14 cellular contexts compared by ENCODE assay signal in genomic region chr9:116284518-116284917, GRCh38.
A peak's percentile ranks its signal among the peaks of the same experiment; 100 is the strongest.
DNase-seq lines count a peak whose midpoint lies in the region; ATAC-seq and TF ChIP-seq lines count a peak whose summit lies in the region.
"Had no signal": no experiment of that assay in that cellular context is flagged by ENCODE, and none has a peak within 500 bp of the region (broad histone marks: within the 10 kb centered on the region; RNA-seq: fewer than 3 reads in every experiment).

No MANE protein-coding gene starts in this region.

- no peak overlapping the region for H3K4me3 Mint-ChIP-seq in activated CD8-positive, alpha-beta T cell treated with anti-CD3 and anti-CD28 coated beads for 36 hours
- H3K4me3 Mint-ChIP-seq: CD4-positive, alpha-beta memory T cell; IgD-negative memory B cell had no signal

- no peak for DNase-seq in A673 (ENCODE audit: low spot score)
- DNase-seq in Daoy (ENCODE audit: low read depth): peak; percentile 30
- peak; percentile 31 for DNase-seq in NCI-H69 (lab: John Stamatoyannopoulos, UW)
- no peak for DNase-seq in epithelial cell of proximal tubule (ENCODE audit: low read depth)
- DNase-seq in activated CD8-positive, alpha-beta T cell treated with anti-CD3 and anti-CD28 coated beads for 36 hours: no peak
- DNase-seq: BE2C; CD4-positive, alpha-beta memory T cell; DND-41; GF-D8; H7 had no signal

- no peaks in the 10 kb centered on the region for H3K9me3 ChIP-seq in A673 (ENCODE audit: low read depth, low read length, poor library complexity, severe bottlenecking)
- H3K9me3 ChIP-seq: BE2C had no signal

- no peak for TF ChIP-seq CTCF in A673 (conservative IDR thresholded peaks at IDR 0.05; ENCODE audit: low read depth, low read length)
- TF ChIP-seq CTCF in epithelial cell of proximal tubule (conservative IDR thresholded peaks at IDR 0.05; ENCODE audit: low read depth, low read length): peak; percentile 16
- no peak for TF ChIP-seq CTCF in activated CD8-positive, alpha-beta T cell treated with anti-CD3 and anti-CD28 coated beads for 36 hours (IDR thresholded peaks at IDR 0.05)

- POLR2A ChIA-PET in A673 (lab: Charles Lee; ENCODE audit: low non-redundant PET): no interaction called here
- POLR2A ChIA-PET in activated CD8-positive, alpha-beta T cell treated with anti-CD3 and anti-CD28 coated beads for 36 hours (lab: Charles Lee): no interaction called here

- H3K4me3 ChIP-seq in A673 (ENCODE audit: low read depth, low read length, poor library complexity, severe bottlenecking) (no peak overlapping the region), epithelial cell of proximal tubule (ENCODE audit: low read depth, low read length) (no peak overlapping the region)

- CTCF ChIA-PET in A673 (lab: Charles Lee): interaction anchor here (0.6 kb wide), 1 partner anchor 132 kb away, joined by 5 read pairs; no protein-coding TSS in a partner anchor
- CTCF ChIA-PET in activated CD8-positive, alpha-beta T cell treated with anti-CD3 and anti-CD28 coated beads for 36 hours (lab: Charles Lee): no interaction called here

- H3K27me3 ChIP-seq in A673 (replicated peaks; ENCODE audit: insufficient read depth, low read depth, low read length, poor library complexity): no peaks in the 10 kb centered on the region
- H3K27me3 ChIP-seq: BE2C had no signal

- H3K9me3 Mint-ChIP-seq in activated CD8-positive, alpha-beta T cell treated with anti-CD3 and anti-CD28 coated beads for 36 hours: no peaks in the 10 kb centered on the region

- H3K27ac Mint-ChIP-seq in activated CD8-positive, alpha-beta T cell treated with anti-CD3 and anti-CD28 coated beads for 36 hours: no peak overlapping the region
- H3K27ac Mint-ChIP-seq: CD4-positive, alpha-beta memory T cell; IgD-negative memory B cell had no signal

- peaks cover 34% of the 10 kb centered on the region for H3K36me3 ChIP-seq in A673 (ENCODE audit: insufficient read depth, low read length, poor library complexity, severe bottlenecking)
- H3K36me3 ChIP-seq: BE2C had no signal

- ATAC-seq in HG02970 (IDR thresholded peaks at IDR 0.05; ENCODE audit: low FRiP score, unreplicated experiment) (no peak), GM18517 (IDR thresholded peaks at IDR 0.05; ENCODE audit: unreplicated experiment) (no peak)
- ATAC-seq in activated CD8-positive, alpha-beta T cell treated with anti-CD3 and anti-CD28 coated beads for 36 hours: no peak

- intact Hi-C loops in A673 (cut with micrococcal nuclease; ENCODE audit: unreplicated experiment): no loop called here
- intact Hi-C loops in activated CD8-positive, alpha-beta T cell treated with anti-CD3 and anti-CD28 coated beads for 36 hours (cut with micrococcal nuclease): no loop called here

- peaks cover 12% of the 10 kb centered on the region for H3K4me1 ChIP-seq in A673 (ENCODE audit: insufficient read depth, low read length, poor library complexity, severe bottlenecking)

- no peaks in the 10 kb centered on the region for H3K4me1 Mint-ChIP-seq in activated CD8-positive, alpha-beta T cell treated with anti-CD3 and anti-CD28 coated beads for 36 hours (ENCODE audit: low read depth)
- H3K4me1 Mint-ChIP-seq: CD4-positive, alpha-beta memory T cell; IgD-negative memory B cell had no signal

- TSS peak; percentile 30 for BruUV-seq in A673 (replicated peaks; lab: Mats Ljungman, UMichigan)

- no peaks in the 10 kb centered on the region for H3K36me3 Mint-ChIP-seq in activated CD8-positive, alpha-beta T cell treated with anti-CD3 and anti-CD28 coated beads for 36 hours (ENCODE audit: low read depth)
- H3K36me3 Mint-ChIP-seq: CD4-positive, alpha-beta memory T cell; IgD-negative memory B cell had no signal

- H3K27me3 Mint-ChIP-seq in activated CD8-positive, alpha-beta T cell treated with anti-CD3 and anti-CD28 coated beads for 36 hours: peaks cover 17% of the 10 kb centered on the region

- H3K27ac ChIP-seq in A673 (ENCODE audit: low read depth, low read length, poor library complexity, severe bottlenecking): no peak overlapping the region
- H3K27ac ChIP-seq: C4-2B had no signal

Comparison
In these comparisons a context has a peak if more than half of its experiments do, and no peak if none do; other contexts are left out.
1. DNase-seq: peak in Daoy (single experiment) and NCI-H69 (single experiment); none in A673 (single experiment), epithelial cell of proximal tubule (single experiment) and activated CD8-positive, alpha-beta T cell treated with anti-CD3 and anti-CD28 coated beads for 36 hours (single experiment).